17 cellular contexts compared by ENCODE assay signal in genomic region chr18:51162617-51163016, GRCh38.
"Had no signal": no experiment of that assay in that cellular context is flagged by ENCODE, and none has a peak within 500 bp of the region (broad histone marks: within the 10 kb centered on the region; RNA-seq: fewer than 3 reads in every experiment).

No MANE protein-coding gene starts in this region.

- H3K27ac Mint-ChIP-seq: activated naive CD4-positive, alpha-beta T cell treated with anti-CD3 and anti-CD28 coated beads, Interleukin-2, amount 50 U/mL, for 24 hours; memory B cell; nephron; stimulated activated memory B cell treated with anti-CD40 and anti-IgM and Interleukin-4, amounts not matched to agents 10 μg/mL and 1 μg/mL and 100 μg/mL, for 72 hours; T-cell; WTC11 had no signal

- H3K4me1 ChIP-seq: esophagus squamous epithelium, sigmoid colon, vagina had no signal

- DNase-seq: activated CD4-positive, alpha-beta T cell treated with anti-CD3 and anti-CD28 coated beads for 4 hours; activated gamma-delta T cell; effector memory CD4-positive, alpha-beta T cell; esophagus squamous epithelium; nucleus accumbens; posterior cingulate gyrus; sigmoid colon; stimulated activated CD4-positive, alpha-beta T cell treated with anti-CD3 and anti-CD28 coated beads, Interleukin-4, amount 100 ng/mL, for 24 hours; substantia nigra; T-cell; tibial artery had no signal

- H3K36me3 Mint-ChIP-seq: activated naive CD4-positive, alpha-beta T cell treated with anti-CD3 and anti-CD28 coated beads, Interleukin-2, amount 50 U/mL, for 24 hours; memory B cell; stimulated activated memory B cell treated with anti-CD40 and anti-IgM and Interleukin-4, amounts not matched to agents 10 μg/mL and 1 μg/mL and 100 μg/mL, for 72 hours; T-cell; WTC11 had no signal

- H3K4me1 Mint-ChIP-seq: nephron had no signal

- H3K27ac ChIP-seq: esophagus squamous epithelium, sigmoid colon, tibial artery, vagina had no signal

- H3K36me3 ChIP-seq: esophagus squamous epithelium, sigmoid colon, tibial artery, vagina had no signal

- H3K4me3 ChIP-seq: esophagus squamous epithelium, sigmoid colon, tibial artery, vagina had no signal

- H3K27me3 Mint-ChIP-seq: activated naive CD4-positive, alpha-beta T cell treated with anti-CD3 and anti-CD28 coated beads, Interleukin-2, amount 50 U/mL, for 24 hours; memory B cell; stimulated activated memory B cell treated with anti-CD40 and anti-IgM and Interleukin-4, amounts not matched to agents 10 μg/mL and 1 μg/mL and 100 μg/mL, for 72 hours; T-cell had no signal

- ATAC-seq: stimulated activated memory B cell treated with anti-CD40 and anti-IgM and Interleukin-4, amounts not matched to agents 10 μg/mL and 1 μg/mL and 100 μg/mL, for 72 hours; WTC11 had no signal

- H3K27me3 ChIP-seq: esophagus squamous epithelium, sigmoid colon, tibial artery, vagina had no signal

- H3K9me3 Mint-ChIP-seq: activated naive CD4-positive, alpha-beta T cell treated with anti-CD3 and anti-CD28 coated beads, Interleukin-2, amount 50 U/mL, for 24 hours; memory B cell; nephron; stimulated activated memory B cell treated with anti-CD40 and anti-IgM and Interleukin-4, amounts not matched to agents 10 μg/mL and 1 μg/mL and 100 μg/mL, for 72 hours; T-cell had no signal

- H3K4me3 Mint-ChIP-seq: activated naive CD4-positive, alpha-beta T cell treated with anti-CD3 and anti-CD28 coated beads, Interleukin-2, amount 50 U/mL, for 24 hours; memory B cell; nephron; stimulated activated memory B cell treated with anti-CD40 and anti-IgM and Interleukin-4, amounts not matched to agents 10 μg/mL and 1 μg/mL and 100 μg/mL, for 72 hours; T-cell; WTC11 had no signal

- H3K9me3 ChIP-seq: esophagus squamous epithelium, sigmoid colon, tibial artery, vagina had no signal
